Comparison of ENCODE assay signal across 8 cellular contexts in the genomic region with DNA sequence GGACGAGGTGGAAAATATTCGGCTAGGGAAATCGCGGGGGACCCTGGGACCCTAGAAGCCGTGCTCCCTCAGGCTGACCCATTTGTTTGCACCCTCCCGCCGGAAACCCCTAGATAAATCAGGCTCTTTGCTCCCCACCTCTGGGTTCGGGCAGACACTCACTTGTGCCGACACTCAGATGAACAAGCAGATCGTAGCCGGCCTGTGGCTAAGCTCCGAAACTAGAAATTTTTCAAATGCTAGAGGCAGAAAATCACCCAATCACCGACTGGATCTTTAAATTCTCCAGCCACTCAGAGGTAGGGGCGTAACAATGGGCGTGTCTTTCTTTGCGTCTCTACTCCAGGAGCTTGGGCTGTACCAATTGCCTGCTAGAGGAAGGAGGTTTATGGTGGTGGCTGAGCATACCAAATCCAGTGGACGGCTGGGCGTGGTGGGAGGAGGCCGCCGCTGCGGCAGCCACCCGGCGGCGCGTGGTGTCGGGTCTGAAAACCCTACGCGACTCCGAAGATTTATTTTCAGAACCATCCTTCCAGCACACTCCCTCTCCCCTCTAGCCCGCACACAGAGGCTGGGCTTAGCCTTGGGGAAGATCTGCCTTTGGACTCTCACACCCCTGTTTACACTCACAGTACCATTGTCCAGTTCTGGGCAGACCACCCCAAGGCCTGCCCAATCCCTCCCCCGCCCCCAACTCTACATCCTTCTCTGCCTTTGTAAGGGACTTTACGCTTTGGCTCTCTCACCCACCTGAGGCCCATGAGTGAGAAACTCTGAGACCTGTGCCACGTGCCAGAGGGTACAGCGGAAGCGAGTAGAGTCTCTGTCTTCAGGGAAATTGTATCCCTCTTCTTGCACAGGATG. TPM values are rescaled to one million over a fixed set of nuclear protein-coding genes. Genes with fewer than 3 reads are reported as not detected.
A peak's percentile ranks its signal among the peaks of the same experiment; 100 is the strongest.
DNase-seq lines count a peak whose midpoint lies in the region; ATAC-seq, FAIRE-seq and TF ChIP-seq lines count a peak whose summit lies in the region.

A gene with protein sequence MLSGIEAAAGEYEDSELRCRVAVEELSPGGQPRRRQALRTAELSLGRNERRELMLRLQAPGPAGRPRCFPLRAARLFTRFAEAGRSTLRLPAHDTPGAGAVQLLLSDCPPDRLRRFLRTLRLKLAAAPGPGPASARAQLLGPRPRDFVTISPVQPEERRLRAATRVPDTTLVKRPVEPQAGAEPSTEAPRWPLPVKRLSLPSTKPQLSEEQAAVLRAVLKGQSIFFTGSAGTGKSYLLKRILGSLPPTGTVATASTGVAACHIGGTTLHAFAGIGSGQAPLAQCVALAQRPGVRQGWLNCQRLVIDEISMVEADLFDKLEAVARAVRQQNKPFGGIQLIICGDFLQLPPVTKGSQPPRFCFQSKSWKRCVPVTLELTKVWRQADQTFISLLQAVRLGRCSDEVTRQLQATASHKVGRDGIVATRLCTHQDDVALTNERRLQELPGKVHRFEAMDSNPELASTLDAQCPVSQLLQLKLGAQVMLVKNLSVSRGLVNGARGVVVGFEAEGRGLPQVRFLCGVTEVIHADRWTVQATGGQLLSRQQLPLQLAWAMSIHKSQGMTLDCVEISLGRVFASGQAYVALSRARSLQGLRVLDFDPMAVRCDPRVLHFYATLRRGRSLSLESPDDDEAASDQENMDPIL (minus strand): TSS at position 217 of the 864 bp plus-strand sequence. CDS start 1,312 bp downstream, outside the sequence.

- peak; percentile 81 for TF ChIP-seq POLR2A in GM19193 (IDR thresholded peaks at IDR 0.05; ENCODE audit: extremely low read depth, insufficient read depth, insufficient read length)

- peak; percentile 98 for DNase-seq in Ammon's horn (ENCODE audit: low spot score)
- peak; percentile 97 for DNase-seq in NCI-H460 (ENCODE audit: extremely low read depth, low read depth)
- DNase-seq in cerebellar cortex (ENCODE audit: low spot score) = peak; percentile 99
- DNase-seq in stimulated activated CD4-positive, alpha-beta T cell treated with anti-CD3 and anti-CD28 coated beads, Interleukin-12 subunit alpha, Interleukin-12 subunit beta, amount 100 ng/mL, for 48 hours (ENCODE audit: low read depth in 2 of 3, low spot score in 1 of 3) = peak; percentile 81 to 89 (median 83)

- peak; percentile 90 for FAIRE-seq in islet of Langerhans (lab: Jason Lieb, UNC)

- peak; percentile 81 for ATAC-seq in HG03432 (IDR thresholded peaks at IDR 0.05; ENCODE audit: unreplicated experiment)
- ATAC-seq in activated CD4-positive, CD25-positive, alpha-beta regulatory T cell treated with anti-CD3 and anti-CD28 coated beads, Interleukin-2, amount 50 U/mL, for 24 hours = peak; percentile 96 to 98

RNA-seq across cellular contexts. Expression of the gene that starts here (rescaled TPM):
- 9.8 and 11.5 TPM in 2 replicates for total RNA-seq in NCI-H460 (2014; rRNA removed; shearing (Covaris generic))
- 150 and 164 TPM in 2 replicates for polyA plus RNA-seq in NCI-H460 (2014; cell fraction: nucleus; rRNA removed)

Comparison
In these comparisons a context has a peak if more than half of its experiments do, and no peak if none do; other contexts are left out.
1. Peak in every context shown above with its lines: DNase-seq and ATAC-seq.